Comparison of ENCODE assay signal across 19 cellular contexts in genomic region chr18:79476031-79476917, GRCh38.
DNase-seq lines count a peak whose midpoint lies in the region; ATAC-seq and TF ChIP-seq lines count a peak whose summit lies in the region.
"Had no signal": no experiment of that assay in that cellular context is flagged by ENCODE, and none has a peak within 500 bp of the region (broad histone marks: within the 10 kb centered on the region; RNA-seq: fewer than 3 reads in every experiment).

No MANE protein-coding gene starts in this region.

- no peak overlapping the region for H3K4me3 Mint-ChIP-seq in neural progenitor cell
- H3K4me3 Mint-ChIP-seq in stimulated activated memory B cell treated with anti-CD40 and anti-IgM and Interleukin-4, amounts not matched to agents 10 μg/mL and 1 μg/mL and 100 μg/mL, for 72 hours = no peak overlapping the region
- H3K4me3 Mint-ChIP-seq: activated CD8-positive, alpha-beta T cell treated with anti-CD3 and anti-CD28 coated beads, Interleukin-2, amount 10 ng/mL, durations not matched to agents 7 days and 5 days; natural killer cell; stimulated activated effector memory CD8-positive, alpha-beta T cell treated with anti-CD3 and anti-CD28 coated beads, Interleukin-12 subunit alpha, Interleukin-12 subunit beta, amount 100 ng/mL, for 72 hours; T-helper 2 cell treated with Interferon-gamma antibody and Interleukin-4, amounts not matched to agents 5 μg/mL and 100 μg/mL, for 36 hours; type B pancreatic cell; WTC11 had no signal

- TF ChIP-seq CTCF in neural progenitor cell (IDR thresholded peaks at IDR 0.05) = no peak

- H3K4me1 ChIP-seq in neural progenitor cell = no peaks in the 10 kb centered on the region
- H3K4me1 ChIP-seq: esophagus muscularis mucosa, HAP-1 had no signal

- peaks cover 5% of the 10 kb centered on the region for H3K27me3 Mint-ChIP-seq in neural progenitor cell (ENCODE audit: insufficient read depth, low read depth)
- H3K27me3 Mint-ChIP-seq in stimulated activated memory B cell treated with anti-CD40 and anti-IgM and Interleukin-4, amounts not matched to agents 10 μg/mL and 1 μg/mL and 100 μg/mL, for 72 hours = no peaks in the 10 kb centered on the region
- H3K27me3 Mint-ChIP-seq: type B pancreatic cell had no signal

- DNase-seq in AG08395 (ENCODE audit: low spot score) = peak; percentile 69
- peak; percentile 35 for DNase-seq in COLO829 (ENCODE audit: low spot score)
- DNase-seq in neural progenitor cell (ENCODE audit: low spot score) = no peak
- DNase-seq in RPMI8226 = no peak
- DNase-seq: activated CD8-positive, alpha-beta T cell treated with anti-CD3 and anti-CD28 coated beads, Interleukin-2, amount 10 ng/mL, durations not matched to agents 7 days and 5 days; natural killer cell; NCI-H2029 treated with DMSO at 0.1 percent for 48 hours; NCI-H446 treated with DMSO at 0.1 percent for 48 hours had no signal

- no peaks in the 10 kb centered on the region for H3K9me3 Mint-ChIP-seq in neural progenitor cell
- no peaks in the 10 kb centered on the region for H3K9me3 Mint-ChIP-seq in stimulated activated memory B cell treated with anti-CD40 and anti-IgM and Interleukin-4, amounts not matched to agents 10 μg/mL and 1 μg/mL and 100 μg/mL, for 72 hours
- H3K9me3 Mint-ChIP-seq: natural killer cell; stimulated activated effector memory CD8-positive, alpha-beta T cell treated with anti-CD3 and anti-CD28 coated beads, Interleukin-12 subunit alpha, Interleukin-12 subunit beta, amount 100 ng/mL, for 72 hours; T-helper 2 cell treated with Interferon-gamma antibody and Interleukin-4, amounts not matched to agents 5 μg/mL and 100 μg/mL, for 36 hours; type B pancreatic cell; WTC11 had no signal

- H2AFZ ChIP-seq in neural progenitor cell (replicated peaks) = no peak overlapping the region

- no peak overlapping the region for H3K4me2 ChIP-seq in neural progenitor cell

- H3F3A ChIP-seq in neural progenitor cell (ENCODE audit: low read depth) = no peaks in the 10 kb centered on the region

- no peaks in the 10 kb centered on the region for H3K36me3 Mint-ChIP-seq in neural progenitor cell
- H3K36me3 Mint-ChIP-seq in stimulated activated memory B cell treated with anti-CD40 and anti-IgM and Interleukin-4, amounts not matched to agents 10 μg/mL and 1 μg/mL and 100 μg/mL, for 72 hours = peaks cover 23% of the 10 kb centered on the region
- H3K36me3 Mint-ChIP-seq: natural killer cell, type B pancreatic cell had no signal

- H3K4me3 ChIP-seq in neural progenitor cell = no peak overlapping the region
- H3K4me3 ChIP-seq: esophagus muscularis mucosa, HAP-1, K562 had no signal

- no peaks in the 10 kb centered on the region for H3K27me3 ChIP-seq in neural progenitor cell
- H3K27me3 ChIP-seq: esophagus muscularis mucosa had no signal

- H3K27ac Mint-ChIP-seq in neural progenitor cell = peak overlapping the region; percentile 37
- H3K27ac Mint-ChIP-seq in stimulated activated memory B cell treated with anti-CD40 and anti-IgM and Interleukin-4, amounts not matched to agents 10 μg/mL and 1 μg/mL and 100 μg/mL, for 72 hours = no peak overlapping the region
- H3K27ac Mint-ChIP-seq: activated CD8-positive, alpha-beta T cell treated with anti-CD3 and anti-CD28 coated beads, Interleukin-2, amount 10 ng/mL, durations not matched to agents 7 days and 5 days; natural killer cell; T-helper 2 cell treated with Interferon-gamma antibody and Interleukin-4, amounts not matched to agents 5 μg/mL and 100 μg/mL, for 36 hours; type B pancreatic cell had no signal

- ATAC-seq in stimulated activated memory B cell treated with anti-CD40 and anti-IgM and Interleukin-4, amounts not matched to agents 10 μg/mL and 1 μg/mL and 100 μg/mL, for 72 hours = no peak
- ATAC-seq in GM21717 (IDR thresholded peaks at IDR 0.05; ENCODE audit: unreplicated experiment) (no peak), HG03520 (IDR thresholded peaks at IDR 0.05; ENCODE audit: unreplicated experiment) (no peak)
- ATAC-seq: activated CD8-positive, alpha-beta T cell treated with anti-CD3 and anti-CD28 coated beads, Interleukin-2, amount 10 ng/mL, durations not matched to agents 7 days and 5 days; K562; stimulated activated effector memory CD8-positive, alpha-beta T cell treated with anti-CD3 and anti-CD28 coated beads, Interleukin-12 subunit alpha, Interleukin-12 subunit beta, amount 100 ng/mL, for 72 hours; WTC11 had no signal

- no peaks in the 10 kb centered on the region for H3K36me3 ChIP-seq in neural progenitor cell
- H3K36me3 ChIP-seq: HAP-1 had no signal

- peak overlapping the region; percentile 49 for H3K27ac ChIP-seq in cingulate gyrus (ENCODE audit: low read depth, low read length)
- H3K27ac ChIP-seq in neural progenitor cell = no peak overlapping the region
- H3K27ac ChIP-seq: esophagus muscularis mucosa had no signal

- no peaks in the 10 kb centered on the region for H3K9me3 ChIP-seq in neural progenitor cell (ENCODE audit: low read depth)
- H3K9me3 ChIP-seq: esophagus muscularis mucosa, HAP-1 had no signal

- no peak overlapping the region for H3K9ac ChIP-seq in neural progenitor cell

- no peaks in the 10 kb centered on the region for H4K20me1 ChIP-seq in neural progenitor cell (ENCODE audit: low read depth)

- H3K79me2 ChIP-seq in neural progenitor cell (ENCODE audit: low read depth) = no peaks in the 10 kb centered on the region

- H3K4me1 Mint-ChIP-seq in neural progenitor cell = peaks cover 9% of the 10 kb centered on the region
- H3K4me1 Mint-ChIP-seq in stimulated activated memory B cell treated with anti-CD40 and anti-IgM and Interleukin-4, amounts not matched to agents 10 μg/mL and 1 μg/mL and 100 μg/mL, for 72 hours = no peaks in the 10 kb centered on the region
- H3K4me1 Mint-ChIP-seq: natural killer cell; stimulated activated effector memory CD8-positive, alpha-beta T cell treated with anti-CD3 and anti-CD28 coated beads, Interleukin-12 subunit alpha, Interleukin-12 subunit beta, amount 100 ng/mL, for 72 hours; WTC11 had no signal

Comparison
In these comparisons a context has a peak if more than half of its experiments do, and no peak if none do; other contexts are left out.
1. DNase-seq: peak in AG08395 (single experiment) and COLO829 (single experiment); none in neural progenitor cell (single experiment) and RPMI8226 (single experiment).